ENCODE assay signal across 8 cellular contexts in the genomic region with DNA sequence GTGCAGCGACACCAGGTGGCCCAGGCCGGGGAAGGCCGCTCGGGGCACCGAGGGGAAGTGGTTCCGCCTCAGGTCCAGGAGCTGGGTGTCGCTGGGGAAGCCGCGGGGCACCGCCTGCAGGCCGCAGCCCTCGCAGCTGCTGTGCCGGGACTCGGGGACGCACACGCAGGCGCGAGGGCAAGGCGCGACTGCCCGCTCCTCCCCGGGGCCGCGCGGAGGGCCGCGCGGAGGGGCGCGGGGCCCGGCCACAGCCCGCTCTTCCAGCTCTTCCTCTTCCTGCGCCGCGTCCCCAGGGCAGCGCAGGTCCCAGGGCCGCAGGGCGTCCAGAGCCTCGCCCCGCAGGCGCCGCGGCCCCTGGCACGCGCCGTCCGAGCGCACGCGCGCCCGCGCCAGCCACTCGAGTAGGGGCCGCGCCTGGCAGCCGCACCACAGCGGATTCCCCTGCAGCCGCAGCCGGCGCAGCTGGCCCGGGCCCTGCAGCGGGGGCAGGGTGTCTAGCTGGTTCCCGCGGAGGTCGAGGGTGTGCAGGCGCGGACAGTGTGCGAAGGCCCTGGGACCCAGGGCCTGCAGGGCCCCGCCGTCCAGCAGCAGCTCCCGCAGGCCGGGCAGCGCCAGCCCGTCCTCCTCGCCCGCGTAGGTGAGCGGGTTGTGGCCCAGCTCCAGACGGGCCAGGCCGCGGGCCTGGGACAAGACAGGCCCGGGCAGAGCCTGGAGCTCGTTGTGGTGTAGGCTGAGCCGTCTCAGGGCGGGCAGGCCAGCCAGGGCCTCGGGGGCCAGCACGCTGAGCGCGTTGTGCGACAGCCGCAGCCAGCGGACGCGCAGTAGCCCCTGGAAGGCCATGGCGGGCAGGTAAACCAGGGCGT. TPM values are rescaled to one million over a fixed set of nuclear protein-coding genes. Genes with fewer than 3 reads are reported as not detected.
DNase-seq lines count a peak whose midpoint lies in the region; ATAC-seq, FAIRE-seq and TF ChIP-seq lines count a peak whose summit lies in the region.

No MANE protein-coding gene starts in this region.

- TF ChIP-seq CTCF in A673 (conservative IDR thresholded peaks at IDR 0.05; ENCODE audit: low read depth, low read length) (peak; percentile 33; the same call in 1 of the 2 replicates), astrocyte (IDR thresholded peaks at IDR 0.05; ENCODE audit: insufficient read depth, low read depth, low read length) (no peak)

- intact Hi-C loops in A673 (cut with micrococcal nuclease; ENCODE audit: unreplicated experiment), result no loop called here

- CTCF ChIA-PET in A673 (lab: Charles Lee), result interaction anchor here (0.6 to 1.9 kb wide), 4 partner anchors 263 to 315 kb away, joined by 3 to 12 read pairs (median 5); a partner anchor contains a TSS

- no peaks in the 10 kb centered on the region for H3K27me3 ChIP-seq in A673 (replicated peaks; ENCODE audit: insufficient read depth, low read depth, low read length, poor library complexity)
- H3K27me3 ChIP-seq in astrocyte (ENCODE audit: insufficient read depth, low read length), result no peaks in the 10 kb centered on the region
- no peaks in the 10 kb centered on the region for H3K27me3 ChIP-seq in skeletal muscle satellite cell (ENCODE audit: control insufficient read depth, insufficient read depth, low read length)

- no peak overlapping the region for H3K9ac ChIP-seq in astrocyte (ENCODE audit: low read length)
- H3K9ac ChIP-seq in skeletal muscle satellite cell (ENCODE audit: low read depth, low read length), result peak overlapping the region; percentile 60

- no peak overlapping the region for H3K27ac ChIP-seq in A673 (ENCODE audit: low read depth, low read length, poor library complexity, severe bottlenecking)
- no peak overlapping the region for H3K27ac ChIP-seq in astrocyte (ENCODE audit: low read depth, low read length)

- no peaks in the 10 kb centered on the region for H3K9me3 ChIP-seq in A673 (ENCODE audit: low read depth, low read length, poor library complexity, severe bottlenecking)
- no peaks in the 10 kb centered on the region for H3K9me3 ChIP-seq in astrocyte (ENCODE audit: insufficient read depth, low read depth, low read length)
- no peaks in the 10 kb centered on the region for H3K9me3 ChIP-seq in skeletal muscle satellite cell (replicated peaks; ENCODE audit: low read length)

- BruUV-seq in A673 (replicated peaks; lab: Mats Ljungman, UMichigan), result no TSS peak

- H3K4me2 ChIP-seq in astrocyte (ENCODE audit: low read length) (peak overlapping the region; percentile 84), skeletal muscle satellite cell (ENCODE audit: low read length) (peak overlapping the region; percentile 89)

- H3K4me3 Mint-ChIP-seq in astrocyte (ENCODE audit: unreplicated experiment), result no peak overlapping the region

- no peaks in the 10 kb centered on the region for H4K20me1 ChIP-seq in astrocyte (ENCODE audit: insufficient read depth, low read length)

- H3K4me3 ChIP-seq in A673 (ENCODE audit: low read depth, low read length, poor library complexity, severe bottlenecking), result peak overlapping the region; percentile 31
- peak overlapping the region; percentile 49 for H3K4me3 ChIP-seq in astrocyte (ENCODE audit: insufficient read depth, low read depth, low read length)
- H3K4me3 ChIP-seq in skeletal muscle satellite cell (ENCODE audit: low read length), result peak overlapping the region; percentile 67

- H3K9me3 Mint-ChIP-seq in astrocyte (ENCODE audit: unreplicated experiment), result no peaks in the 10 kb centered on the region

- peak overlapping the region; percentile 77 for H2AFZ ChIP-seq in astrocyte (ENCODE audit: low read depth, low read length)

- FAIRE-seq in astrocyte (lab: Jason Lieb, UNC) (no peak), urothelium cell line (lab: Jason Lieb, UNC) (no peak)

- ATAC-seq in GM18861 (IDR thresholded peaks at IDR 0.05; ENCODE audit: unreplicated experiment), result peak; percentile 58

- H3K79me2 ChIP-seq in astrocyte (ENCODE audit: insufficient read depth, low read length), result no peaks in the 10 kb centered on the region

- no peaks in the 10 kb centered on the region for H3K4me1 ChIP-seq in A673 (ENCODE audit: insufficient read depth, low read length, poor library complexity, severe bottlenecking)
- peaks cover 3% of the 10 kb centered on the region for H3K4me1 ChIP-seq in astrocyte (ENCODE audit: insufficient read depth, low read length)
- peaks cover 15% of the 10 kb centered on the region for H3K4me1 ChIP-seq in skeletal muscle satellite cell (ENCODE audit: control insufficient read depth, insufficient read depth, low read length)

- H3K27ac Mint-ChIP-seq in astrocyte (ENCODE audit: unreplicated experiment), result no peak overlapping the region

- POLR2A ChIA-PET in A673 (lab: Charles Lee; ENCODE audit: low non-redundant PET), result no interaction called here

- H3K36me3 ChIP-seq in A673 (ENCODE audit: insufficient read depth, low read length, poor library complexity, severe bottlenecking), result no peaks in the 10 kb centered on the region
- H3K36me3 ChIP-seq in astrocyte (ENCODE audit: insufficient read depth, low read length), result no peaks in the 10 kb centered on the region
- H3K36me3 ChIP-seq in skeletal muscle satellite cell (ENCODE audit: insufficient read depth, low read length), result no peaks in the 10 kb centered on the region

- H3K4me1 Mint-ChIP-seq in astrocyte (ENCODE audit: low read depth, unreplicated experiment), result no peaks in the 10 kb centered on the region

- no peaks in the 10 kb centered on the region for H3K36me3 Mint-ChIP-seq in astrocyte (ENCODE audit: low read depth, unreplicated experiment)

- DNase-seq in A673 (ENCODE audit: low spot score) (no peak), HT-29 (ENCODE audit: low spot score) (peak; percentile 76), T-helper 1 cell (peak; percentile 66 to 88 (median 76)), astrocyte (ENCODE audit: low read depth) (no peak), iPS DF 19.7 (ENCODE audit: low read depth, low spot score) (peak; percentile 61), urothelium cell line (ENCODE audit: low spot score) (no peak)

- peaks cover 13% of the 10 kb centered on the region for H3K27me3 Mint-ChIP-seq in astrocyte (ENCODE audit: low read depth, unreplicated experiment)

RNA-seq across cellular contexts. Expression of a gene that starts 2.8 kb away (rescaled TPM):
- not detected in 2 replicates for total RNA-seq in A673 (2021)
- total RNA-seq in HT-29 (2014; rRNA removed; shearing (Covaris generic)), result 0.76 TPM in 1 of 2 replicates, not detected in the other
- 0.23 and 0.34 TPM in 2 replicates for total RNA-seq in astrocyte
- 0.25 and 0.66 TPM in 2 replicates for total RNA-seq in skeletal muscle satellite cell (2012; rRNA removed)

RNA-seq across cellular contexts. Expression of a gene that starts 32.8 kb away (rescaled TPM):
- total RNA-seq in A673 (2021) (31.9 and 32.0 TPM in 2 replicates), astrocyte (20.0 and 20.6 TPM in 2 replicates)
- total RNA-seq in HT-29 (2014; rRNA removed; shearing (Covaris generic)), result 23.6 and 28.4 TPM in 2 replicates
- 18.3 and 26.0 TPM in 2 replicates for total RNA-seq in skeletal muscle satellite cell (2012; rRNA removed)

RNA-seq across cellular contexts. Expression of a gene that starts 48.0 kb away (rescaled TPM):
- total RNA-seq in A673 (2021) (159 and 177 TPM in 2 replicates), astrocyte (68.4 and 77.8 TPM in 2 replicates)
- 80.2 and 81.2 TPM in 2 replicates for total RNA-seq in HT-29 (2014; rRNA removed; shearing (Covaris generic))
- 71.2 and 73.0 TPM in 2 replicates for total RNA-seq in skeletal muscle satellite cell (2012; rRNA removed)

Comparison
In these comparisons a context has a peak if more than half of its experiments do, and no peak if none do; other contexts are left out.
1. DNase-seq: peak in HT-29 (single experiment), T-helper 1 cell (5 of 5) and iPS DF 19.7 (single experiment); none in A673 (single experiment), astrocyte (single experiment) and urothelium cell line (single experiment).
2. Peak in every context shown above with its lines, with median percentiles within 50 percentile points of each other: H3K4me3 ChIP-seq.